In the genomic region with DNA sequence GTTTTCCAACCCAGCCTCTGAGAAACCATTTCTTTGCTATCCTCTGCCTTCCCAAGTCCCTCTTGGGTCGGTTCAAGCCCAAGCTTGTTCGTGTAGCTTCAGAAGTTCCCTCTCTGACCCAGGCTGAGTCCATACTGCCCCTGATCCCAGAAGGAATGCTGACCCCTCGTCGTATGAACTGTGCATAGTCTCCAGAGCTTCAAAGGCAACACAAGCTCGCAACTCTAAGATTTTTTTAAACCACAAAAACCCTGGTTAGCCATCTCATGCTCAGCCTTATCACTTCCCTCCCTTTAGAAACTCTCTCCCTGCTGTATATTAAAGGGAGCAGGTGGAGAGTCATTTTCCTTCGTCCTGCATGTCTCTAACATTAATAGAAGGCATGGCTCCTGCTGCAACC, we compare ENCODE assay signal across 11 cellular contexts. TPM values are rescaled to one million over a fixed set of nuclear protein-coding genes. Genes with fewer than 3 reads are reported as not detected.
DNase-seq lines count a peak whose midpoint lies in the region; ATAC-seq, FAIRE-seq and TF ChIP-seq lines count a peak whose summit lies in the region.
"Had no signal": no experiment of that assay in that cellular context is flagged by ENCODE, and none has a peak within 500 bp of the region (broad histone marks: within the 10 kb centered on the region; RNA-seq: fewer than 3 reads in every experiment).

No MANE protein-coding gene starts in this region.

- POLR2A ChIA-PET in PC-3 (lab: Charles Lee; ENCODE audit: unreplicated experiment), result interaction anchor here (0.7 kb wide), 1 partner anchor 79 kb away, joined by 3 read pairs; no protein-coding TSS in a partner anchor

- peak overlapping the region; percentile 54 for H3K4me2 ChIP-seq in PC-3 (ENCODE audit: low read length)

- 0 out of 2 replicates have a peak, but pooled peaks cover 8% of the 10 kb centered on the region for H3K36me3 ChIP-seq in ACC112 (ENCODE audit: insufficient read depth, low read length)
- H3K36me3 ChIP-seq in PC-3 (ENCODE audit: low read depth, low read length), result peaks cover 44% of the 10 kb centered on the region
- H3K36me3 ChIP-seq in neutrophil, result peaks cover 81% of the 10 kb centered on the region
- peaks cover 4 to 5% of the 10 kb centered on the region in 2 donors for H3K36me3 ChIP-seq in small intestine (ENCODE audit: control insufficient read depth in 2 of 2, insufficient read depth in 2 of 2, low read length in 2 of 2)

- TF ChIP-seq CTCF in PC-3 (conservative IDR thresholded peaks at IDR 0.05; ENCODE audit: low read depth, low read length) (no peak), choroid plexus epithelial cell (conservative IDR thresholded peaks at IDR 0.05; ENCODE audit: low read depth, low read length) (no peak), neutrophil (IDR thresholded peaks at IDR 0.05) (no peak)

- no peaks in the 10 kb centered on the region for H4K20me1 ChIP-seq in PC-3 (ENCODE audit: low read length)

- BruUV-seq in PC-3 (replicated peaks; lab: Mats Ljungman, UMichigan), result no TSS peak

- H3K27me3 ChIP-seq in ACC112 (ENCODE audit: insufficient read depth, low read length) (no peaks in the 10 kb centered on the region), PC-3 (ENCODE audit: low read length) (no peaks in the 10 kb centered on the region), neutrophil (no peaks in the 10 kb centered on the region), small intestine (ENCODE audit: control insufficient read depth in 2 of 2, insufficient read depth in 2 of 2, low read length in 2 of 2) (no peaks in the 10 kb centered on the region)

- H3K9me3 ChIP-seq in PC-3 (ENCODE audit: low read length) (no peaks in the 10 kb centered on the region), neutrophil (no peaks in the 10 kb centered on the region), small intestine (ENCODE audit: control insufficient read depth, low read depth) (no peaks in the 10 kb centered on the region)

- H2AFZ ChIP-seq in ACC112 (ENCODE audit: low read length, unreplicated experiment) (no peak overlapping the region), PC-3 (ENCODE audit: low read length) (no peak overlapping the region)

- no peak overlapping the region for H3K4me3 ChIP-seq in ACC112 (ENCODE audit: low read depth, low read length)
- H3K4me3 ChIP-seq in PC-3 (ENCODE audit: low read length), result peak overlapping the region; percentile 3; the same call in 1 of the 2 replicates
- H3K4me3 ChIP-seq in choroid plexus epithelial cell (ENCODE audit: low read depth, low read length), result no peak overlapping the region
- no peak overlapping the region for H3K4me3 ChIP-seq in neutrophil (ENCODE audit: low read depth in 1 of 2, low read length in 1 of 2)
- H3K4me3 ChIP-seq in small intestine (ENCODE audit: low read depth in 1 of 2, low read length in 2 of 2), result no peak overlapping the region

- CTCF ChIA-PET in PC-3 (lab: Charles Lee), result no interaction called here

- H3K27ac ChIP-seq in ACC112 (ENCODE audit: low read depth, low read length) (peak overlapping the region; percentile 82), PC-3 (ENCODE audit: low read length) (peak overlapping the region; percentile 83), neutrophil (peak overlapping the region; percentile 24), small intestine (ENCODE audit: low read depth in 1 of 2, low read length in 1 of 2) (no peak overlapping the region)

- ATAC-seq in PC-3, result no peak
- ATAC-seq in HG03432 (IDR thresholded peaks at IDR 0.05; ENCODE audit: unreplicated experiment), result no peak
- no peak for ATAC-seq in HG02759 (IDR thresholded peaks at IDR 0.05; ENCODE audit: unreplicated experiment)

- peaks cover 26% of the 10 kb centered on the region for H3F3A ChIP-seq in PC-3 (ENCODE audit: low read length, unreplicated experiment)

- no peaks in the 10 kb centered on the region for H3K9me2 ChIP-seq in PC-3 (replicated peaks; ENCODE audit: low read length)

- FAIRE-seq in small intestine (lab: Jason Lieb, UNC), result no peak

- peak overlapping the region; percentile 34 for H3K9ac ChIP-seq in PC-3 (ENCODE audit: low read length)

- 79 to 90% (median 79%) methylated on average over 6 of the region's 6 CpGs for WGBS in small intestine, 3 donors

- intact Hi-C loops in PC-3 (cut with micrococcal nuclease), result loop anchor here (2.0 kb wide), 1 partner anchor 84 kb away; no protein-coding TSS in a partner anchor

- H3K4me1 ChIP-seq in ACC112 (ENCODE audit: control insufficient read depth, insufficient read depth, low read length, unreplicated experiment) (peaks cover 31% of the 10 kb centered on the region), PC-3 (ENCODE audit: insufficient read depth, low read length) (peaks cover 58% of the 10 kb centered on the region), neutrophil (ENCODE audit: control insufficient read depth in 1 of 2, insufficient read depth in 1 of 2, low read depth in 1 of 2, low read length in 1 of 2) (peaks cover 2 to 7% of the 10 kb centered on the region in 2 experiments), small intestine (ENCODE audit: control insufficient read depth in 2 of 2, insufficient read depth in 1 of 2, low read depth in 1 of 2, low read length in 1 of 2) (peaks cover 0 to under 1% of the 10 kb centered on the region in 2 donors)

- H3K79me2 ChIP-seq in ACC112 (ENCODE audit: control insufficient read depth, insufficient read depth, low read length, unreplicated experiment) (no peaks in the 10 kb centered on the region), PC-3 (ENCODE audit: low read length) (no peaks in the 10 kb centered on the region)

- no peak for DNase-seq in PC-3
- peak; percentile 39 for DNase-seq in choroid plexus epithelial cell (ENCODE audit: low read depth)
- no peak for DNase-seq in KG1 (lab: John Stamatoyannopoulos, UW)
- DNase-seq in small intestine, result no peak
- DNase-seq: activated effector memory CD4-positive, alpha-beta T cell treated with anti-CD3 and anti-CD28 coated beads, Interleukin-2, amount 50 U/mL, for 16 hours; NCI-H1105 treated with DMSO at 0.1 percent for 48 hours; trophoblast cell had no signal

RNA-seq across cellular contexts. Expression of a gene that starts 23.8 kb away (rescaled TPM):
- 107 and 110 TPM in 2 replicates for total RNA-seq in PC-3 (2014; rRNA removed)
- 10 to 100 TPM; 21.6 to 40.8 (median 22.6) TPM for polyA plus RNA-seq in small intestine

RNA-seq across cellular contexts. Expression of a gene that starts 46.8 kb away (rescaled TPM):
- total RNA-seq in PC-3 (2014; rRNA removed), result 12.1 and 14.1 TPM in 2 replicates
- polyA plus RNA-seq in small intestine, result 1 to 10 TPM in 1 of 3 donors, under 1 TPM in 2; 0.45 to 1.7 (median 0.54) TPM

Comparison
In these comparisons a context has a peak if more than half of its experiments do, and no peak if none do; other contexts are left out.
1. H3K27ac ChIP-seq: peak in ACC112 (single experiment), PC-3 (single experiment) and neutrophil (single experiment); none in small intestine (0 of 2).